ENCODE assay signal across 12 cellular contexts in genomic region chr2:127068351-127068741, GRCh38. TPM values are rescaled to one million over a fixed set of nuclear protein-coding genes. Genes with fewer than 3 reads are reported as not detected.
DNase-seq lines count a peak whose midpoint lies in the region; ATAC-seq, FAIRE-seq and TF ChIP-seq lines count a peak whose summit lies in the region.
"Had no signal": no experiment of that assay in that cellular context is flagged by ENCODE, and none has a peak within 500 bp of the region (broad histone marks: within the 10 kb centered on the region; RNA-seq: fewer than 3 reads in every experiment).

No MANE protein-coding gene starts in this region.

- no peak for TF ChIP-seq POLR2A in tibial nerve (IDR thresholded peaks at IDR 0.05)

- no peaks in the 10 kb centered on the region for H3K27me3 Mint-ChIP-seq in activated CD8-positive, alpha-beta T cell treated with anti-CD3 and anti-CD28 coated beads for 36 hours
- no peaks in the 10 kb centered on the region for H3K27me3 Mint-ChIP-seq in activated CD8-positive, alpha-beta T cell treated with anti-CD3 and anti-CD28 coated beads, Interleukin-2, amount 10 ng/mL, durations not matched to agents 7 days and 5 days (ENCODE audit: low read depth)
- H3K27me3 Mint-ChIP-seq in activated T-helper 17 cell treated with anti-CD3 and anti-CD28 coated beads, Interleukin-2, amount 50 U/mL, for 72 hours: no peaks in the 10 kb centered on the region
- H3K27me3 Mint-ChIP-seq in immature natural killer cell (ENCODE audit: low read depth in 3 of 3): peaks cover 0 to 7% (median 0%) of the 10 kb centered on the region in 3 donors

- no peak for DNase-seq in activated CD8-positive, alpha-beta T cell treated with anti-CD3 and anti-CD28 coated beads for 36 hours
- no peak for DNase-seq in activated CD8-positive, alpha-beta T cell treated with anti-CD3 and anti-CD28 coated beads, Interleukin-2, amount 10 ng/mL, durations not matched to agents 7 days and 5 days
- no peak for DNase-seq in immature natural killer cell
- DNase-seq in tibial nerve (ENCODE audit: low spot score in 2 of 2): no peak
- DNase-seq in mucosa of gallbladder (ENCODE audit: low spot score): no peak
- DNase-seq in frontal cortex (ENCODE audit: low spot score in 2 of 2): no peak
- DNase-seq: NCI-H187 treated with DMSO at 0.1 percent for 48 hours had no signal

- TF ChIP-seq EP300 in tibial nerve (IDR thresholded peaks at IDR 0.05): no peak

- POLR2A ChIA-PET in activated CD8-positive, alpha-beta T cell treated with anti-CD3 and anti-CD28 coated beads for 36 hours (lab: Charles Lee): interaction anchor here (0.9 to 6.4 kb wide), 2 partner anchors 11 to 17 kb away, joined by 3 to 55 read pairs; no protein-coding TSS in a partner anchor
- POLR2A ChIA-PET in activated CD8-positive, alpha-beta T cell treated with anti-CD3 and anti-CD28 coated beads, Interleukin-2, amount 10 ng/mL, durations not matched to agents 7 days and 5 days (lab: Charles Lee): interaction anchor here (1.0 to 1.2 kb wide), 2 partner anchors 14 to 17 kb away, joined by 3 to 4 read pairs; no protein-coding TSS in a partner anchor

- H3K27me3 ChIP-seq in tibial nerve: no peaks in the 10 kb centered on the region

- peak; percentile 31 for TF ChIP-seq CTCF in activated CD8-positive, alpha-beta T cell treated with anti-CD3 and anti-CD28 coated beads for 36 hours (IDR thresholded peaks at IDR 0.05)
- peak in 1 of 5 experiments; percentile 7 for TF ChIP-seq CTCF in tibial nerve (IDR thresholded peaks at IDR 0.05)

- H3K4me1 Mint-ChIP-seq in activated CD8-positive, alpha-beta T cell treated with anti-CD3 and anti-CD28 coated beads for 36 hours (ENCODE audit: low read depth): peaks cover 44% of the 10 kb centered on the region
- peaks cover 31% of the 10 kb centered on the region for H3K4me1 Mint-ChIP-seq in activated CD8-positive, alpha-beta T cell treated with anti-CD3 and anti-CD28 coated beads, Interleukin-2, amount 10 ng/mL, durations not matched to agents 7 days and 5 days (ENCODE audit: low read depth)
- H3K4me1 Mint-ChIP-seq in activated T-helper 17 cell treated with anti-CD3 and anti-CD28 coated beads, Interleukin-2, amount 50 U/mL, for 72 hours: peaks cover 15% of the 10 kb centered on the region
- H3K4me1 Mint-ChIP-seq in immature natural killer cell: peaks cover 46 to 64% of the 10 kb centered on the region in 2 donors

- peaks cover 0 to 58% (median 0%) of the 10 kb centered on the region in 3 donors for H3K36me3 ChIP-seq in tibial nerve

- H3K4me3 Mint-ChIP-seq in activated CD8-positive, alpha-beta T cell treated with anti-CD3 and anti-CD28 coated beads for 36 hours: no peak overlapping the region
- no peak overlapping the region for H3K4me3 Mint-ChIP-seq in activated CD8-positive, alpha-beta T cell treated with anti-CD3 and anti-CD28 coated beads, Interleukin-2, amount 10 ng/mL, durations not matched to agents 7 days and 5 days
- no peak overlapping the region for H3K4me3 Mint-ChIP-seq in activated T-helper 17 cell treated with anti-CD3 and anti-CD28 coated beads, Interleukin-2, amount 50 U/mL, for 72 hours
- H3K4me3 Mint-ChIP-seq in immature natural killer cell: no peak overlapping the region

- H3K27ac Mint-ChIP-seq in activated CD8-positive, alpha-beta T cell treated with anti-CD3 and anti-CD28 coated beads for 36 hours: peak overlapping the region; percentile 76
- no peak overlapping the region for H3K27ac Mint-ChIP-seq in activated CD8-positive, alpha-beta T cell treated with anti-CD3 and anti-CD28 coated beads, Interleukin-2, amount 10 ng/mL, durations not matched to agents 7 days and 5 days
- H3K27ac Mint-ChIP-seq in activated T-helper 17 cell treated with anti-CD3 and anti-CD28 coated beads, Interleukin-2, amount 50 U/mL, for 72 hours: peak overlapping the region; percentile 90
- H3K27ac Mint-ChIP-seq in immature natural killer cell: peak overlapping the region in 5 of 6 donors; percentile 55 to 87 (median 77)

- H3K9me3 ChIP-seq in tibial nerve: no peaks in the 10 kb centered on the region

- H3K4me3 ChIP-seq in tibial nerve: no peak overlapping the region

- ATAC-seq in activated CD8-positive, alpha-beta T cell treated with anti-CD3 and anti-CD28 coated beads for 36 hours: no peak
- no peak for ATAC-seq in activated CD8-positive, alpha-beta T cell treated with anti-CD3 and anti-CD28 coated beads, Interleukin-2, amount 10 ng/mL, durations not matched to agents 7 days and 5 days
- no peak for ATAC-seq in activated T-helper 17 cell treated with anti-CD3 and anti-CD28 coated beads, Interleukin-2, amount 50 U/mL, for 72 hours (replicated peaks)
- ATAC-seq in HG02852 (IDR thresholded peaks at IDR 0.05; ENCODE audit: unreplicated experiment): no peak
- ATAC-seq: right cardiac atrium had no signal

- CTCF ChIA-PET in activated CD8-positive, alpha-beta T cell treated with anti-CD3 and anti-CD28 coated beads for 36 hours (lab: Charles Lee): interaction anchor here (0.7 to 4.8 kb wide), 28 partner anchors 11 to 362 kb away, joined by 3 to 64 read pairs (median 4); partner anchors contain the start of gene BIN1
- CTCF ChIA-PET in activated CD8-positive, alpha-beta T cell treated with anti-CD3 and anti-CD28 coated beads, Interleukin-2, amount 10 ng/mL, durations not matched to agents 7 days and 5 days (lab: Charles Lee): interaction anchor here (0.7 to 3.0 kb wide), 17 partner anchors 9 to 411 kb away, joined by 3 to 28 read pairs (median 5); partner anchors contain the start of gene BIN1

- H3K4me1 ChIP-seq in tibial nerve: peaks cover 3 to 71% (median 39%) of the 10 kb centered on the region in 4 donors

- peaks cover 25% of the 10 kb centered on the region for H3K36me3 Mint-ChIP-seq in activated CD8-positive, alpha-beta T cell treated with anti-CD3 and anti-CD28 coated beads for 36 hours (ENCODE audit: low read depth)
- H3K36me3 Mint-ChIP-seq in activated CD8-positive, alpha-beta T cell treated with anti-CD3 and anti-CD28 coated beads, Interleukin-2, amount 10 ng/mL, durations not matched to agents 7 days and 5 days (ENCODE audit: low read depth): peaks cover 39% of the 10 kb centered on the region
- H3K36me3 Mint-ChIP-seq in activated T-helper 17 cell treated with anti-CD3 and anti-CD28 coated beads, Interleukin-2, amount 50 U/mL, for 72 hours (ENCODE audit: low read depth): peaks cover 60% of the 10 kb centered on the region
- peaks cover 0 to 7% (median 0%) of the 10 kb centered on the region in 3 donors for H3K36me3 Mint-ChIP-seq in immature natural killer cell

- H3K9me3 Mint-ChIP-seq in activated CD8-positive, alpha-beta T cell treated with anti-CD3 and anti-CD28 coated beads for 36 hours: no peaks in the 10 kb centered on the region
- H3K9me3 Mint-ChIP-seq in activated CD8-positive, alpha-beta T cell treated with anti-CD3 and anti-CD28 coated beads, Interleukin-2, amount 10 ng/mL, durations not matched to agents 7 days and 5 days (ENCODE audit: insufficient read depth): no peaks in the 10 kb centered on the region
- H3K9me3 Mint-ChIP-seq in activated T-helper 17 cell treated with anti-CD3 and anti-CD28 coated beads, Interleukin-2, amount 50 U/mL, for 72 hours: no peaks in the 10 kb centered on the region
- no peaks in the 10 kb centered on the region for H3K9me3 Mint-ChIP-seq in immature natural killer cell

- intact Hi-C loops in activated CD8-positive, alpha-beta T cell treated with anti-CD3 and anti-CD28 coated beads for 36 hours (cut with micrococcal nuclease): no loop called here

- H3K27ac ChIP-seq in tibial nerve: peak overlapping the region in 3 of 4 donors; percentile 6 to 91 (median 81)

- FAIRE-seq in frontal cortex (lab: Jason Lieb, UNC): no peak
- FAIRE-seq: bronchial epithelial cell, keratinocyte had no signal

- 79 to 86% methylated on average over 18 to 19 of the region's 20 CpGs for WGBS in tibial nerve, 2 donors

RNA-seq across cellular contexts. Expression of gene BIN1, which starts 38.6 kb away (rescaled TPM):
- 100 to 1,000 TPM in 1 of 2 experiments, 10 to 100 TPM in 1; 95.2 to 102 TPM for total RNA-seq in activated CD8-positive, alpha-beta T cell treated with anti-CD3 and anti-CD28 coated beads for 36 hours
- 100 to 1,000 TPM; 125 to 127 TPM for total RNA-seq in activated CD8-positive, alpha-beta T cell treated with anti-CD3 and anti-CD28 coated beads, Interleukin-2, amount 10 ng/mL, durations not matched to agents 7 days and 5 days
- total RNA-seq in activated T-helper 17 cell treated with anti-CD3 and anti-CD28 coated beads, Interleukin-2, amount 50 U/mL, for 72 hours: 100 to 1,000 TPM in 1 of 2 donors, 10 to 100 TPM in 1; 84.0 to 110 TPM
- 100 to 1,000 TPM; 110 to 169 (median 167) TPM for polyA plus RNA-seq in immature natural killer cell
- total RNA-seq in tibial nerve: 100 to 1,000 TPM in 2 of 4 donors, 10 to 100 TPM in 2; 95.7 to 146 (median 98.8) TPM
- 131 TPM for total RNA-seq in mucosa of gallbladder
- 57.5 TPM for total RNA-seq in frontal cortex
